ENCODE assay signal across 34 cellular contexts in genomic region chr7:84209006-84209405, GRCh38. TPM values are rescaled to one million over a fixed set of nuclear protein-coding genes. Genes with fewer than 3 reads are reported as not detected.
"Had no signal": no experiment of that assay in that cellular context is flagged by ENCODE, and none has a peak within 500 bp of the region (broad histone marks: within the 10 kb centered on the region; RNA-seq: fewer than 3 reads in every experiment).

No MANE protein-coding gene starts in this region.

- H3K36me3 ChIP-seq: adrenal gland, gastroesophageal sphincter, WERI-Rb-1 had no signal

- H3K9me3 Mint-ChIP-seq: activated B cell treated with CpG ODN at 0.5 μM for 24 hours; activated CD8-positive, alpha-beta T cell treated with anti-CD3 and anti-CD28 coated beads for 36 hours; activated naive CD4-positive, alpha-beta T cell treated with anti-CD3 and anti-CD28 coated beads for 36 hours; activated naive CD4-positive, alpha-beta T cell treated with anti-CD3 and anti-CD28 coated beads, Interleukin-2, amount 50 U/mL, for 24 hours; activated naive CD8-positive, alpha-beta T cell treated with anti-CD3 and anti-CD28 coated beads for 36 hours; activated naive CD8-positive, alpha-beta T cell treated with anti-CD3 and anti-CD28 coated beads, Interleukin-2, amount 50 U/mL, for 24 hours; activated T-helper 1 cell treated with anti-CD3 and anti-CD28 coated beads, Interleukin-12 subunit alpha, Interleukin-12 subunit beta, Interleukin-2, Interleukin-4 antibody, amounts not matched to agents 30 ng/mL and 10 ng/mL and 1 ng/mL, durations not matched to agents 14 hours and 24 hours and 36 hours; activated T-helper 2 cell treated with anti-CD3 and anti-CD28 coated beads, Interferon-gamma antibody, Interleukin-2, Interleukin-4, amounts not matched to agents 10 μg/mL and 5 μg/mL and 100 μg/mL, durations not matched to agents 14 hours and 24 hours and 36 hours; dendritic cell treated with granulocyte-macrophage colony-stimulating factor and Interleukin-4, amounts not matched to agents 40 ng/mL and 50 ng/mL, for 4 days; endodermal cell; T-helper 2 cell treated with Interferon-gamma antibody and Interleukin-4, amounts not matched to agents 5 μg/mL and 100 μg/mL, for 36 hours had no signal

- H3K4me1 ChIP-seq: adrenal gland, body of pancreas had no signal

- H3K9me3 ChIP-seq: adrenal gland, body of pancreas, gastroesophageal sphincter had no signal

- DNase-seq: activated B cell treated with CpG ODN at 0.5 μM for 24 hours; activated CD4-positive, alpha-beta T cell treated with anti-CD3 and anti-CD28 coated beads for 48 hours; activated CD4-positive, alpha-beta T cell treated with anti-CD3 and anti-CD28 coated beads, Interleukin-2, amount 50 U/mL, for 1 hour; activated CD4-positive, alpha-beta T cell treated with anti-CD3 and anti-CD28 coated beads, Interleukin-2, amount 50 U/mL, for 48 hours; activated CD8-positive, alpha-beta memory T cell treated with anti-CD3 and anti-CD28 coated beads for 24 hours; activated CD8-positive, alpha-beta T cell treated with anti-CD3 and anti-CD28 coated beads for 36 hours; activated effector memory CD4-positive, alpha-beta T cell treated with anti-CD3 and anti-CD28 coated beads, Interleukin-2, amount 50 U/mL, for 16 hours; activated naive CD4-positive, alpha-beta T cell treated with anti-CD3 and anti-CD28 coated beads for 36 hours; activated naive CD8-positive, alpha-beta T cell treated with anti-CD3 and anti-CD28 coated beads for 36 hours; activated naive CD8-positive, alpha-beta T cell treated with anti-CD3 and anti-CD28 coated beads, Interleukin-2, amount 50 U/mL, for 24 hours; activated T-cell treated with anti-CD3 and anti-CD28 coated beads, Interleukin-2, amount 50 U/mL, for 1 hour; activated T-cell treated with anti-CD3 and anti-CD28 coated beads, Interleukin-2, amount 50 U/mL, for 48 hours; adrenal gland; amygdala; aorta; body of pancreas; dorsolateral prefrontal cortex; effector memory CD4-positive, alpha-beta T cell; endodermal cell; foreskin melanocyte; T-helper 1 cell; T-helper 17 cell; T1000; WERI-Rb-1 had no signal

- H3K27ac Mint-ChIP-seq: activated B cell treated with CpG ODN at 0.5 μM for 24 hours; activated CD8-positive, alpha-beta T cell treated with anti-CD3 and anti-CD28 coated beads for 36 hours; activated naive CD4-positive, alpha-beta T cell treated with anti-CD3 and anti-CD28 coated beads for 36 hours; activated naive CD4-positive, alpha-beta T cell treated with anti-CD3 and anti-CD28 coated beads, Interleukin-2, amount 50 U/mL, for 24 hours; activated naive CD8-positive, alpha-beta T cell treated with anti-CD3 and anti-CD28 coated beads for 36 hours; activated naive CD8-positive, alpha-beta T cell treated with anti-CD3 and anti-CD28 coated beads, Interleukin-2, amount 50 U/mL, for 24 hours; activated T-helper 1 cell treated with anti-CD3 and anti-CD28 coated beads, Interleukin-12 subunit alpha, Interleukin-12 subunit beta, Interleukin-2, Interleukin-4 antibody, amounts not matched to agents 30 ng/mL and 10 ng/mL and 1 ng/mL, durations not matched to agents 14 hours and 24 hours and 36 hours; activated T-helper 2 cell treated with anti-CD3 and anti-CD28 coated beads, Interferon-gamma antibody, Interleukin-2, Interleukin-4, amounts not matched to agents 10 μg/mL and 5 μg/mL and 100 μg/mL, durations not matched to agents 14 hours and 24 hours and 36 hours; dendritic cell treated with granulocyte-macrophage colony-stimulating factor and Interleukin-4, amounts not matched to agents 40 ng/mL and 50 ng/mL, for 4 days; endodermal cell; T-helper 17 cell; T-helper 2 cell treated with Interferon-gamma antibody and Interleukin-4, amounts not matched to agents 5 μg/mL and 100 μg/mL, for 36 hours had no signal

- H3K27me3 ChIP-seq: adrenal gland, body of pancreas, dorsolateral prefrontal cortex, gastroesophageal sphincter had no signal

- H3K36me3 Mint-ChIP-seq: activated naive CD4-positive, alpha-beta T cell treated with anti-CD3 and anti-CD28 coated beads, Interleukin-2, amount 50 U/mL, for 24 hours; activated naive CD8-positive, alpha-beta T cell treated with anti-CD3 and anti-CD28 coated beads for 36 hours had no signal

- H3K27me3 Mint-ChIP-seq: activated B cell treated with CpG ODN at 0.5 μM for 24 hours; activated CD8-positive, alpha-beta T cell treated with anti-CD3 and anti-CD28 coated beads for 36 hours; activated naive CD4-positive, alpha-beta T cell treated with anti-CD3 and anti-CD28 coated beads, Interleukin-2, amount 50 U/mL, for 24 hours; activated naive CD8-positive, alpha-beta T cell treated with anti-CD3 and anti-CD28 coated beads for 36 hours; activated naive CD8-positive, alpha-beta T cell treated with anti-CD3 and anti-CD28 coated beads, Interleukin-2, amount 50 U/mL, for 24 hours; central memory CD8-positive, alpha-beta T cell; dendritic cell treated with granulocyte-macrophage colony-stimulating factor and Interleukin-4, amounts not matched to agents 40 ng/mL and 50 ng/mL, for 4 days; T-helper 17 cell had no signal

- ATAC-seq: activated CD4-positive, CD25-positive, alpha-beta regulatory T cell treated with anti-CD3 and anti-CD28 coated beads, Interleukin-2, amount 50 U/mL, for 24 hours; activated CD8-positive, alpha-beta T cell treated with anti-CD3 and anti-CD28 coated beads for 36 hours; activated naive CD8-positive, alpha-beta T cell treated with anti-CD3 and anti-CD28 coated beads, Interleukin-2, amount 50 U/mL, for 24 hours; body of pancreas; esophagus mucosa; gastroesophageal sphincter; T-helper 17 cell had no signal

- H3K4me3 ChIP-seq: adrenal gland, body of pancreas, coronary artery, dorsolateral prefrontal cortex, gastroesophageal sphincter had no signal

- H3K4me1 Mint-ChIP-seq: activated B cell treated with CpG ODN at 0.5 μM for 24 hours; activated naive CD4-positive, alpha-beta T cell treated with anti-CD3 and anti-CD28 coated beads, Interleukin-2, amount 50 U/mL, for 24 hours; activated naive CD8-positive, alpha-beta T cell treated with anti-CD3 and anti-CD28 coated beads for 36 hours; activated naive CD8-positive, alpha-beta T cell treated with anti-CD3 and anti-CD28 coated beads, Interleukin-2, amount 50 U/mL, for 24 hours; central memory CD8-positive, alpha-beta T cell; T-helper 17 cell had no signal

- H3K27ac ChIP-seq: adrenal gland, body of pancreas, coronary artery, dorsolateral prefrontal cortex, gastroesophageal sphincter, WERI-Rb-1 had no signal

- H3K4me3 Mint-ChIP-seq: activated B cell treated with CpG ODN at 0.5 μM for 24 hours; activated CD8-positive, alpha-beta T cell treated with anti-CD3 and anti-CD28 coated beads for 36 hours; activated naive CD4-positive, alpha-beta T cell treated with anti-CD3 and anti-CD28 coated beads for 36 hours; activated naive CD4-positive, alpha-beta T cell treated with anti-CD3 and anti-CD28 coated beads, Interleukin-2, amount 50 U/mL, for 24 hours; activated naive CD8-positive, alpha-beta T cell treated with anti-CD3 and anti-CD28 coated beads for 36 hours; activated naive CD8-positive, alpha-beta T cell treated with anti-CD3 and anti-CD28 coated beads, Interleukin-2, amount 50 U/mL, for 24 hours; activated T-helper 1 cell treated with anti-CD3 and anti-CD28 coated beads, Interleukin-12 subunit alpha, Interleukin-12 subunit beta, Interleukin-2, Interleukin-4 antibody, amounts not matched to agents 30 ng/mL and 10 ng/mL and 1 ng/mL, durations not matched to agents 14 hours and 24 hours and 36 hours; central memory CD8-positive, alpha-beta T cell; dendritic cell treated with granulocyte-macrophage colony-stimulating factor and Interleukin-4, amounts not matched to agents 40 ng/mL and 50 ng/mL, for 4 days; endodermal cell; T-helper 17 cell; T-helper 2 cell treated with Interferon-gamma antibody and Interleukin-4, amounts not matched to agents 5 μg/mL and 100 μg/mL, for 36 hours had no signal

RNA-seq across cellular contexts. Expression of gene SEMA3A, which starts 14.4 kb away (rescaled TPM):
- total RNA-seq: activated B cell treated with CpG ODN at 0.5 μM for 24 hours; activated T-helper 1 cell treated with anti-CD3 and anti-CD28 coated beads, Interleukin-12 subunit alpha, Interleukin-12 subunit beta, Interleukin-2, Interleukin-4 antibody, amounts not matched to agents 30 ng/mL and 10 ng/mL and 1 ng/mL, durations not matched to agents 14 hours and 24 hours and 36 hours; T-helper 17 cell had no signal
